1 cellular context compared by ENCODE assay signal in the genomic region with DNA sequence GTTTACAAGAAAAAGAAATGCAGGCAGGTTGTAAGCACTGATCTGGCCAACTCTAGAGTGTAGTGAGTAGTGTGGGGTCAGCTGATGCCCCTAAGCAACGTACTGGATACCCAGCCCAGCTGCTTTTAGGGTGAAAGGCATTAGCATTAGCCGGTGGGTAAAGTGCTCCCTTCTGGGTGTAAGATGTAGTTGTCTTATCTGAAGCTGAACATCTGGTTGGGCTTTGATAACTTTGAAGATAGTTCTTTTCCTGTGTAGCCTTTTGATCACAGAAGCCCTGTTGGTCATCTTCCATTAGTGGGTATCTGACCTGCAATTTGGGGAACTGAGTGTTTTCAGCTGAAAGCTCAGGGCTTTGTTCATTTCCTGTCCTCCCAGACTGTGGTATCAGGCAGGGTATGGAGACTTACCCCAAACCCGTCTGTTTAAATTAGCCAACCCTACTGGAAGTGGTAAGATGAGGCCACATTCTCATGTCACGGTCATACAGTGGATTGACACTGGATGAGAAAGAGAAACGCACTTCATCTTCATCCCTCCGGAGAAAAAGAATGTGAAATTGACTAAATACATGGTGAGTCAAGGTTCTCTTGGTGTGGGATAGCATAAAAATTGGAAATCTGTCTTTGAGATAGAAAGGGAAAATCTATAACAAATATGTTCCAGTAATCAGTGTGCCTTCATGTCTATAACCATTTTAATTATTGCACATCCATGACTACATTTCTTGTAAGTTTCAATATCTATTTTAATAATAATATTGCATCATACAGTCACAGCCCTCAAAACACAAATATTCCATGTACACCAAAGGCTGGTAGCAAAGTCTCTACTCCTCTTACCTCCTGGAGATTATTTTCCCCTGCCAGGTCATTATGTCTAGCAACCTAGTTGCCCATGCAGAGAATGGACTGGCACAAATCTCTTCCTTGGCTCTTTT.
TF ChIP-seq lines count a peak whose summit lies in the region.

No MANE protein-coding gene starts in this region.

TF ChIP-seq in GM12878, 131 proteins besides CTCF, POLR2A, EP300 and RAD21 (continued from another document and continues in another):
- TF ChIP-seq, protein P1, sequence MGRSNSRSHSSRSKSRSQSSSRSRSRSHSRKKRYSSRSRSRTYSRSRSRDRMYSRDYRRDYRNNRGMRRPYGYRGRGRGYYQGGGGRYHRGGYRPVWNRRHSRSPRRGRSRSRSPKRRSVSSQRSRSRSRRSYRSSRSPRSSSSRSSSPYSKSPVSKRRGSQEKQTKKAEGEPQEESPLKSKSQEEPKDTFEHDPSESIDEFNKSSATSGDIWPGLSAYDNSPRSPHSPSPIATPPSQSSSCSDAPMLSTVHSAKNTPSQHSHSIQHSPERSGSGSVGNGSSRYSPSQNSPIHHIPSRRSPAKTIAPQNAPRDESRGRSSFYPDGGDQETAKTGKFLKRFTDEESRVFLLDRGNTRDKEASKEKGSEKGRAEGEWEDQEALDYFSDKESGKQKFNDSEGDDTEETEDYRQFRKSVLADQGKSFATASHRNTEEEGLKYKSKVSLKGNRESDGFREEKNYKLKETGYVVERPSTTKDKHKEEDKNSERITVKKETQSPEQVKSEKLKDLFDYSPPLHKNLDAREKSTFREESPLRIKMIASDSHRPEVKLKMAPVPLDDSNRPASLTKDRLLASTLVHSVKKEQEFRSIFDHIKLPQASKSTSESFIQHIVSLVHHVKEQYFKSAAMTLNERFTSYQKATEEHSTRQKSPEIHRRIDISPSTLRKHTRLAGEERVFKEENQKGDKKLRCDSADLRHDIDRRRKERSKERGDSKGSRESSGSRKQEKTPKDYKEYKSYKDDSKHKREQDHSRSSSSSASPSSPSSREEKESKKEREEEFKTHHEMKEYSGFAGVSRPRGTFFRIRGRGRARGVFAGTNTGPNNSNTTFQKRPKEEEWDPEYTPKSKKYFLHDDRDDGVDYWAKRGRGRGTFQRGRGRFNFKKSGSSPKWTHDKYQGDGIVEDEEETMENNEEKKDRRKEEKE (IDR thresholded peaks at IDR 0.05) = no peak
- TF ChIP-seq ATF2 (IDR thresholded peaks at IDR 0.05; ENCODE audit: low read length) (no peak), ETV6 (conservative IDR thresholded peaks at IDR 0.05 in 1 of 2, IDR thresholded peaks at IDR 0.05 in 1 of 2; ENCODE audit: borderline replicate concordance in 1 of 2, low read depth in 1 of 2) (peak in 1 of 2 experiments; percentile 92; a peak in 2 of 4 replicates), ZBED1 (IDR thresholded peaks at IDR 0.05; ENCODE audit: borderline replicate concordance) (0 out of 2 replicates have a peak, but pooled peaks have one; percentile 55), CBX5 (IDR thresholded peaks at IDR 0.05; ENCODE audit: low read depth) (no peak), PBX3 (IDR thresholded peaks at IDR 0.05; ENCODE audit: insufficient replicate concordance, low read depth, low read length) (peak; percentile 49), BHLHE40 (IDR thresholded peaks at IDR 0.05; ENCODE audit: borderline replicate concordance in 1 of 2, low read depth in 2 of 2, low read length in 1 of 2) (peak; percentile 23 to 82; a peak in 3 of 4 replicates), SRF (IDR thresholded peaks at IDR 0.05; ENCODE audit: low read depth in 2 of 2, low read length in 2 of 2) (no peak), ZNF384 (IDR thresholded peaks at IDR 0.05; ENCODE audit: borderline replicate concordance, low read depth, low read length) (no peak), JUNB (IDR thresholded peaks at IDR 0.05) (peak; percentile 51; the same call in 1 of the 2 replicates), E2F4 (IDR thresholded peaks at IDR 0.05; ENCODE audit: low read depth, low read length) (no peak), CBX3 (IDR thresholded peaks at IDR 0.05; ENCODE audit: borderline replicate concordance, low read depth) (no peak), BMI1 (IDR thresholded peaks at IDR 0.05; ENCODE audit: borderline replicate concordance) (no peak), CEBPZ (IDR thresholded peaks at IDR 0.05; ENCODE audit: low read depth, low read length) (no peak), GABPA (IDR thresholded peaks at IDR 0.05; ENCODE audit: low read depth) (no peak), TBL1XR1 (IDR thresholded peaks at IDR 0.05; ENCODE audit: low read depth, low read length) (peak; percentile 70), SMC3 (IDR thresholded peaks at IDR 0.05; ENCODE audit: borderline replicate concordance, low read length) (peak; percentile 31; the same call in 1 of the 2 replicates), YY1 (IDR thresholded peaks at IDR 0.05; ENCODE audit: low read depth, low read length) (peak; percentile 50; the same call in 1 of the 2 replicates), JUND (IDR thresholded peaks at IDR 0.05; ENCODE audit: low read depth, low read length) (no peak), HDGF (IDR thresholded peaks at IDR 0.05) (0 out of 2 replicates have a peak, but pooled peaks have one; percentile 5), SMARCA5 (IDR thresholded peaks at IDR 0.05) (no peak), ZNF622 (IDR thresholded peaks at IDR 0.05) (no peak), MTA2 (IDR thresholded peaks at IDR 0.05; ENCODE audit: low read depth) (peak; percentile 70; the same call in 1 of the 2 replicates), RFX5 (IDR thresholded peaks at IDR 0.05; ENCODE audit: low read depth, low read length) (no peak), BACH1 (IDR thresholded peaks at IDR 0.05; ENCODE audit: borderline replicate concordance) (peak; percentile 43; the same call in 1 of the 2 replicates), FOXK2 (IDR thresholded peaks at IDR 0.05) (no peak), CEBPB (IDR thresholded peaks at IDR 0.05; ENCODE audit: borderline replicate concordance in 1 of 2, low read depth in 2 of 2, low read length in 2 of 2) (no peak; a peak in 1 of 4 replicates), PKNOX1 (IDR thresholded peaks at IDR 0.05) (peak; percentile 77), ZNF217 (IDR thresholded peaks at IDR 0.05) (no peak), BRCA1 (IDR thresholded peaks at IDR 0.05; ENCODE audit: low read depth, low read length) (no peak), RELA (IDR thresholded peaks at IDR 0.05; ENCODE audit: borderline replicate concordance, partially characterized antibody) (no peak), ZZZ3 (IDR thresholded peaks at IDR 0.05; ENCODE audit: control insufficient read depth, insufficient read length, low read depth) (no peak), E4F1 (IDR thresholded peaks at IDR 0.05; ENCODE audit: borderline replicate concordance, partially characterized antibody) (no peak), CREB1 (IDR thresholded peaks at IDR 0.05; ENCODE audit: low read depth) (no peak), SMAD5 (IDR thresholded peaks at IDR 0.05; ENCODE audit: low read depth) (peak; percentile 29; the same call in 1 of the 2 replicates), SUZ12 (IDR thresholded peaks at IDR 0.05; ENCODE audit: unreplicated experiment) (no peak), DPF2 (IDR thresholded peaks at IDR 0.05) (peak; percentile 75; the same call in 1 of the 2 replicates)
- TF ChIP-seq, protein P2, sequence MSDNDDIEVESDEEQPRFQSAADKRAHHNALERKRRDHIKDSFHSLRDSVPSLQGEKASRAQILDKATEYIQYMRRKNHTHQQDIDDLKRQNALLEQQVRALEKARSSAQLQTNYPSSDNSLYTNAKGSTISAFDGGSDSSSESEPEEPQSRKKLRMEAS (IDR thresholded peaks at IDR 0.05; ENCODE audit: low read depth, low read length) = no peak
- TF ChIP-seq, protein P3, sequence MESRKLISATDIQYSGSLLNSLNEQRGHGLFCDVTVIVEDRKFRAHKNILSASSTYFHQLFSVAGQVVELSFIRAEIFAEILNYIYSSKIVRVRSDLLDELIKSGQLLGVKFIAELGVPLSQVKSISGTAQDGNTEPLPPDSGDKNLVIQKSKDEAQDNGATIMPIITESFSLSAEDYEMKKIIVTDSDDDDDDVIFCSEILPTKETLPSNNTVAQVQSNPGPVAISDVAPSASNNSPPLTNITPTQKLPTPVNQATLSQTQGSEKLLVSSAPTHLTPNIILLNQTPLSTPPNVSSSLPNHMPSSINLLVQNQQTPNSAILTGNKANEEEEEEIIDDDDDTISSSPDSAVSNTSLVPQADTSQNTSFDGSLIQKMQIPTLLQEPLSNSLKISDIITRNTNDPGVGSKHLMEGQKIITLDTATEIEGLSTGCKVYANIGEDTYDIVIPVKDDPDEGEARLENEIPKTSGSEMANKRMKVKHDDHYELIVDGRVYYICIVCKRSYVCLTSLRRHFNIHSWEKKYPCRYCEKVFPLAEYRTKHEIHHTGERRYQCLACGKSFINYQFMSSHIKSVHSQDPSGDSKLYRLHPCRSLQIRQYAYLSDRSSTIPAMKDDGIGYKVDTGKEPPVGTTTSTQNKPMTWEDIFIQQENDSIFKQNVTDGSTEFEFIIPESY (IDR thresholded peaks at IDR 0.05) = no peak
- TF ChIP-seq, protein P4, sequence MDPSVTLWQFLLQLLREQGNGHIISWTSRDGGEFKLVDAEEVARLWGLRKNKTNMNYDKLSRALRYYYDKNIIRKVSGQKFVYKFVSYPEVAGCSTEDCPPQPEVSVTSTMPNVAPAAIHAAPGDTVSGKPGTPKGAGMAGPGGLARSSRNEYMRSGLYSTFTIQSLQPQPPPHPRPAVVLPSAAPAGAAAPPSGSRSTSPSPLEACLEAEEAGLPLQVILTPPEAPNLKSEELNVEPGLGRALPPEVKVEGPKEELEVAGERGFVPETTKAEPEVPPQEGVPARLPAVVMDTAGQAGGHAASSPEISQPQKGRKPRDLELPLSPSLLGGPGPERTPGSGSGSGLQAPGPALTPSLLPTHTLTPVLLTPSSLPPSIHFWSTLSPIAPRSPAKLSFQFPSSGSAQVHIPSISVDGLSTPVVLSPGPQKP (IDR thresholded peaks at IDR 0.05; ENCODE audit: low read depth, low read length) = no peak
